Comparison of ENCODE assay signal across 8 cellular contexts in the genomic region with DNA sequence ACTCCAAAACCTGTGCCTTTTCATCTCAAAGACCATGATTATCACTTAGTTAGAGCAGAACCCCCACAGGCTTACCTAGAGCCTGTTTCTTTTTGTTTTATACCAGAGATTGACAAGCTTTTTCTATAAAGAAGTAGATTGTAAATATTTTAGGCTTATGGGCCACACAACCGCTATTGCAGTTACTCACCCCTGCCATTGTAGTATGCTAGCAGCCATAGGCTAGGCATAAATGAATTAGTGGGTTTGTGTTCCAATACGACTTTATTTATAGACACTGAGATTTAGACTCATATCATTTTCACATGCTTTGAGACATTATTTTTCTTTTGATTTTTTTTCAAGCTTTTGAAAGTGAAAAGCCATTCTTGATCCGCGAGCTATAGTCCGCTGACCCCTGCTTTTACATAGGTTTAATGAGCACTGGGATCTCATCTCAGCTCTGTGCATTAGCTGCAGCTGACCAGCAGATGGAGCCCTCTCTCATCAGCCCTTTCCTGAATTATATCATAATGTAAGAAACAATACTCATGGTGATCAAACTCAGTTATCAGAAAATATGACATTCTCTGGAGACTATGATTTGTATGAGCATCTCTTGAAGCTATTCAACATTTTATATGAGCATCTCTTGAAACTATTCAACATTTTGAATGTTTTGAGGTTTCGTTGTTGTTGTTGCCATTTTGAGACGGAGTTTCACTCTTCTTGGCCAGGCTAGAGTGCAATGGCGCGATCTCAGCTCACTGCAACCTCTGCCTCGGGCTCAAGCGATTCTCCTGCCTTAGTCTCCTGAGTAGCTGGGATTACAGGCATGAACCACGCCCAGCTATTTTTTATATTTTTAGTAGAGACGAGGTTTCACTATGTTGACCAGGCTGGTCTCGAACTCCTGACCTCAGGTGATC.
DNase-seq lines count a peak whose midpoint lies in the region; ATAC-seq, FAIRE-seq and TF ChIP-seq lines count a peak whose summit lies in the region.

No MANE protein-coding gene starts in this region.

- no peaks in the 10 kb centered on the region for H3K36me3 ChIP-seq in Karpas-422 (ENCODE audit: insufficient read depth, low read length)

- peaks cover 2% of the 10 kb centered on the region for H3K36me3 Mint-ChIP-seq in T-helper 17 cell (ENCODE audit: low read depth)
- H3K36me3 Mint-ChIP-seq in activated T-helper 1 cell treated with anti-CD3 and anti-CD28 coated beads, Interleukin-12 subunit alpha, Interleukin-12 subunit beta, Interleukin-2, Interleukin-4 antibody, amounts not matched to agents 30 ng/mL and 10 ng/mL and 1 ng/mL, durations not matched to agents 14 hours and 24 hours and 36 hours (ENCODE audit: low read depth), result no peaks in the 10 kb centered on the region

- H3K4me1 Mint-ChIP-seq in T-helper 17 cell, result no peaks in the 10 kb centered on the region
- H3K4me1 Mint-ChIP-seq in activated T-helper 1 cell treated with anti-CD3 and anti-CD28 coated beads, Interleukin-12 subunit alpha, Interleukin-12 subunit beta, Interleukin-2, Interleukin-4 antibody, amounts not matched to agents 30 ng/mL and 10 ng/mL and 1 ng/mL, durations not matched to agents 14 hours and 24 hours and 36 hours (ENCODE audit: low read depth), result no peaks in the 10 kb centered on the region

- H3K4me1 ChIP-seq in Karpas-422 (ENCODE audit: low read length), result no peaks in the 10 kb centered on the region

- DNase-seq in D721Med (ENCODE audit: insufficient read length, low spot score), result no peak
- DNase-seq in Karpas-422, result peak; percentile 73
- DNase-seq in T-helper 17 cell, result peak in 1 of 3 donors; percentile 8
- peak; percentile 61 to 63 for DNase-seq in cardiac fibroblast (ENCODE audit: low read depth in 2 of 2)
- peak; percentile 58 for DNase-seq in left kidney (ENCODE audit: low read depth, low spot score)
- peak; percentile 1 for DNase-seq in stimulated activated naive CD4-positive, alpha-beta T cell treated with Interleukin-2 at 50 U/mL for 16 hours (lab: John Stamatoyannopoulos, UW)
- DNase-seq in activated T-helper 1 cell treated with anti-CD3 and anti-CD28 coated beads, Interleukin-12 subunit alpha, Interleukin-12 subunit beta, Interleukin-2, Interleukin-4 antibody, amounts not matched to agents 30 ng/mL and 10 ng/mL and 1 ng/mL, durations not matched to agents 14 hours and 24 hours and 36 hours (ENCODE audit: low spot score), result no peak

- peak; percentile 86 for ATAC-seq in GM19455 (IDR thresholded peaks at IDR 0.05; ENCODE audit: unreplicated experiment)
- peak; percentile 50 for ATAC-seq in T-helper 17 cell

- no peaks in the 10 kb centered on the region for H3K9me3 Mint-ChIP-seq in activated T-helper 1 cell treated with anti-CD3 and anti-CD28 coated beads, Interleukin-12 subunit alpha, Interleukin-12 subunit beta, Interleukin-2, Interleukin-4 antibody, amounts not matched to agents 30 ng/mL and 10 ng/mL and 1 ng/mL, durations not matched to agents 14 hours and 24 hours and 36 hours

- H4K20me1 ChIP-seq in Karpas-422 (ENCODE audit: insufficient read depth, low read depth, low read length), result no peaks in the 10 kb centered on the region

- no peak overlapping the region for H2AFZ ChIP-seq in Karpas-422 (ENCODE audit: low read length)

- no peak overlapping the region for H3K9ac ChIP-seq in Karpas-422 (ENCODE audit: low read length)

- no peak overlapping the region for H3K4me3 ChIP-seq in Karpas-422 (ENCODE audit: low read length)
- H3K4me3 ChIP-seq in cardiac fibroblast (replicated peaks in 1 of 2; ENCODE audit: low read depth in 2 of 2, low read length in 2 of 2), result no peak overlapping the region

- intact Hi-C loops in activated T-helper 1 cell treated with anti-CD3 and anti-CD28 coated beads, Interleukin-12 subunit alpha, Interleukin-12 subunit beta, Interleukin-2, Interleukin-4 antibody, amounts not matched to agents 30 ng/mL and 10 ng/mL and 1 ng/mL, durations not matched to agents 14 hours and 24 hours and 36 hours (cut with micrococcal nuclease), result loop anchor here (1.0 to 5.0 kb wide), 3 partner anchors 49 to 665 kb away; no protein-coding TSS in a partner anchor

- no peaks in the 10 kb centered on the region for H3K9me3 ChIP-seq in Karpas-422 (ENCODE audit: low read length)
- H3K9me3 ChIP-seq in T-helper 17 cell (ENCODE audit: control insufficient read depth, low read length, poor library complexity, severe bottlenecking), result no peaks in the 10 kb centered on the region

- H3K9me2 ChIP-seq in Karpas-422 (replicated peaks; ENCODE audit: insufficient read depth, low read length), result no peaks in the 10 kb centered on the region

- no peak overlapping the region for H3K27ac ChIP-seq in Karpas-422 (ENCODE audit: low read length)

- peak; percentile 94 for TF ChIP-seq CTCF in D721Med (IDR thresholded peaks at IDR 0.05; ENCODE audit: insufficient read depth, missing control alignments)
- peak; percentile 97 for TF ChIP-seq CTCF in cardiac fibroblast (IDR thresholded peaks at IDR 0.05; ENCODE audit: low read depth, low read length)

- no peaks in the 10 kb centered on the region for H3K27me3 Mint-ChIP-seq in T-helper 17 cell
- H3K27me3 Mint-ChIP-seq in activated T-helper 1 cell treated with anti-CD3 and anti-CD28 coated beads, Interleukin-12 subunit alpha, Interleukin-12 subunit beta, Interleukin-2, Interleukin-4 antibody, amounts not matched to agents 30 ng/mL and 10 ng/mL and 1 ng/mL, durations not matched to agents 14 hours and 24 hours and 36 hours (ENCODE audit: insufficient read depth), result no peaks in the 10 kb centered on the region

- H3K4me2 ChIP-seq in Karpas-422 (ENCODE audit: low read depth, low read length, poor library complexity, severe bottlenecking), result peak overlapping the region; percentile 15

- no peaks in the 10 kb centered on the region for H3K79me2 ChIP-seq in Karpas-422 (ENCODE audit: low read length)

- H3K27ac Mint-ChIP-seq in T-helper 17 cell, result no peak overlapping the region
- H3K27ac Mint-ChIP-seq in activated T-helper 1 cell treated with anti-CD3 and anti-CD28 coated beads, Interleukin-12 subunit alpha, Interleukin-12 subunit beta, Interleukin-2, Interleukin-4 antibody, amounts not matched to agents 30 ng/mL and 10 ng/mL and 1 ng/mL, durations not matched to agents 14 hours and 24 hours and 36 hours, result no peak overlapping the region

- H3K27me3 ChIP-seq in Karpas-422 (ENCODE audit: low read length), result no peaks in the 10 kb centered on the region

- FAIRE-seq in D721Med (lab: Jason Lieb, UNC), result peak; percentile 11

- H3K4me3 Mint-ChIP-seq in T-helper 17 cell, result no peak overlapping the region
- no peak overlapping the region for H3K4me3 Mint-ChIP-seq in activated T-helper 1 cell treated with anti-CD3 and anti-CD28 coated beads, Interleukin-12 subunit alpha, Interleukin-12 subunit beta, Interleukin-2, Interleukin-4 antibody, amounts not matched to agents 30 ng/mL and 10 ng/mL and 1 ng/mL, durations not matched to agents 14 hours and 24 hours and 36 hours

Comparison
In these comparisons a context has a peak if more than half of its experiments do, and no peak if none do; other contexts are left out.
1. DNase-seq: peak in Karpas-422 (single experiment), cardiac fibroblast (2 of 2), left kidney (single experiment) and stimulated activated naive CD4-positive, alpha-beta T cell treated with Interleukin-2 at 50 U/mL for 16 hours (single experiment); none in D721Med (single experiment) and activated T-helper 1 cell treated with anti-CD3 and anti-CD28 coated beads, Interleukin-12 subunit alpha, Interleukin-12 subunit beta, Interleukin-2, Interleukin-4 antibody, amounts not matched to agents 30 ng/mL and 10 ng/mL and 1 ng/mL, durations not matched to agents 14 hours and 24 hours and 36 hours (single experiment).